Comparison of ENCODE assay signal across 8 cellular contexts in the genomic region with DNA sequence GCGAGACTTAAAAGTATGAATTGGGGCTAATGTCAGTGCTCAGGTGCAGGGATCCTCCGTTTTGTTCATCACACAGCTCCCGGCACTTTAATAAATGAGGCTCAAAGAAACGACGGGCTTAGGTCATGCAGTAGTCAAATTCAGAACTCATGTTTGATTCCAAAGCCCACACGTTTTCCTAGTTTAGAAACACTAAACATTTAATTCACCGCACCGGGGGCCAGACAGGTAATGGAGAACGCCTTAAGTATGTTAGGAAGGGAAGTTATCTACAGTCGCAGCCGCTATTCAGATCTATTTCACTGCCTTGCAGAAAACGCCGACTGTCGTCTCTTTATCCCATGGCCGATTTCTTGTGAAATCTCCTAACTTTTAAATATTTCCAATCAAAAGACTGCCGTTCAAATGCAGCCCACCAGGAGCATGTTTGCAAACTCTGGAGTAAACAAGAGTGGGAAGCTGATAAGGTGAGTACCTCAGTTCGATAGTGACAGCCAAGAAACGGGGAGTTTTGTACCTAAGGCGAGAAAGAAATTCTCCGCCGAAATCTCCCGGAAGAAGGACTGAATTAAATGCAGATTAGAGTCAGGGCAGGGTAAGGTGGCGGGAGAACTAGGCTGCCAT. TPM values are rescaled to one million over a fixed set of nuclear protein-coding genes. Genes with fewer than 3 reads are reported as not detected.
DNase-seq lines count a peak whose midpoint lies in the region; ATAC-seq and TF ChIP-seq lines count a peak whose summit lies in the region.

No MANE protein-coding gene starts in this region.

- H3K4me3 ChIP-seq in ascending aorta (peak overlapping the region; percentile 59 to 77), right lobe of liver (peak overlapping the region; percentile 71 to 81 (median 80))

- DNase-seq in Right ventricle myocardium inferior (ENCODE audit: missing footprints) (no peak), left ventricle myocardium superior (no peak), ascending aorta (ENCODE audit: low spot score in 2 of 2) (no peak), right lobe of liver (no peak), type B pancreatic cell (ENCODE audit: extremely low spot score, unreplicated experiment) (no peak)
- no peak for DNase-seq in stimulated activated CD4-positive, alpha-beta T cell treated with anti-CD3 and anti-CD28 coated beads, Interleukin-12 subunit alpha, Interleukin-12 subunit beta, amount 100 ng/mL, for 4 hours

- H3K27me3 ChIP-seq in ascending aorta = no peaks in the 10 kb centered on the region
- no peaks in the 10 kb centered on the region for H3K27me3 ChIP-seq in right lobe of liver

- H3K9me3 Mint-ChIP-seq in type B pancreatic cell = no peaks in the 10 kb centered on the region

- ATAC-seq in Right ventricle myocardium inferior (peak; percentile 4), left ventricle myocardium superior (no peak), right lobe of liver (peak in 1 of 4 donors; percentile 1), HG03442 (IDR thresholded peaks at IDR 0.05; ENCODE audit: unreplicated experiment) (no peak), GM18870 (IDR thresholded peaks at IDR 0.05; ENCODE audit: unreplicated experiment) (no peak)

- peaks cover 9% of the 10 kb centered on the region for H3K27me3 Mint-ChIP-seq in type B pancreatic cell

- WGBS in right lobe of liver (ENCODE audit: insufficient coverage, low coverage, low lambda C conversion rate, missing lambda C conversion rate) = 15% methylated on average over 19 of the region's 23 CpGs

- H3K27ac Mint-ChIP-seq in type B pancreatic cell = peak overlapping the region; percentile 96

- TF ChIP-seq POLR2A in right lobe of liver (IDR thresholded peaks at IDR 0.05) = no peak

- TF ChIP-seq CTCF in ascending aorta (IDR thresholded peaks at IDR 0.05) (no peak), right lobe of liver (IDR thresholded peaks at IDR 0.05) (peak in 1 of 4 donors; percentile 10), type B pancreatic cell (conservative IDR thresholded peaks at IDR 0.05) (peak; percentile 57)

- H3K9me3 ChIP-seq in ascending aorta (no peaks in the 10 kb centered on the region), right lobe of liver (no peaks in the 10 kb centered on the region)

- H3K27ac ChIP-seq in ascending aorta = peak overlapping the region; percentile 88 to 92
- H3K27ac ChIP-seq in right lobe of liver = peak overlapping the region; percentile 79 to 87 (median 83)

- H3K36me3 ChIP-seq in ascending aorta (no peaks in the 10 kb centered on the region), right lobe of liver (no peaks in the 10 kb centered on the region)

- peaks cover 0 to 8% of the 10 kb centered on the region in 2 donors for H3K4me1 ChIP-seq in ascending aorta
- H3K4me1 ChIP-seq in right lobe of liver = peaks cover 0 to 6% (median 0%) of the 10 kb centered on the region in 4 donors

- intact Hi-C loops in Right ventricle myocardium inferior (cut with DNase I) (no loop called here), left ventricle myocardium superior (cut with micrococcal nuclease) (no loop called here), ascending aorta (cut with DNase I) (loop anchor here (5.0 kb wide), 1 partner anchor 213 kb away; the partner anchor contains the start of gene ARIH1), right lobe of liver (cut with DNase I) (no loop called here)

- peaks cover 7% of the 10 kb centered on the region for H3K4me1 Mint-ChIP-seq in type B pancreatic cell (ENCODE audit: unreplicated experiment)

- no peaks in the 10 kb centered on the region for H3K36me3 Mint-ChIP-seq in type B pancreatic cell

- H3K4me3 Mint-ChIP-seq in type B pancreatic cell = peak overlapping the region; percentile 99

RNA-seq across cellular contexts. Expression of gene HIGD2B, which starts 0.6 kb away (rescaled TPM):
- total RNA-seq in Right ventricle myocardium inferior (not detected), left ventricle myocardium superior (not detected), ascending aorta (not detected), right lobe of liver (under 1 TPM in 1 of 6 experiments, not detected in 5; 0.24 TPM), type B pancreatic cell (ENCODE audit: low replicate concordance) (not detected in 2 replicates)

RNA-seq across cellular contexts. Expression of gene BBS4, which starts 0.6 kb away (rescaled TPM):
- total RNA-seq in Right ventricle myocardium inferior = 17.9 TPM
- total RNA-seq in left ventricle myocardium superior = 9.6 TPM
- total RNA-seq in ascending aorta = 9.9 TPM
- 10 to 100 TPM in 3 of 6 experiments, 1 to 10 TPM in 3; 6.0 to 24.1 (median 9.5) TPM for total RNA-seq in right lobe of liver
- 17.1 and 27.6 TPM in 2 replicates for total RNA-seq in type B pancreatic cell (ENCODE audit: low replicate concordance)

RNA-seq across cellular contexts. Expression of gene GOLGA6B, which starts 30.9 kb away (rescaled TPM):
- total RNA-seq in Right ventricle myocardium inferior (not detected), left ventricle myocardium superior (not detected), ascending aorta (not detected), right lobe of liver (1 to 10 TPM in 2 of 6 experiments, under 1 TPM in 4; 0.13 to 1.8 (median 0.41) TPM), type B pancreatic cell (ENCODE audit: low replicate concordance) (not detected in 2 replicates)
